Comparison of ENCODE assay signal across 1 cellular context in the genomic region with DNA sequence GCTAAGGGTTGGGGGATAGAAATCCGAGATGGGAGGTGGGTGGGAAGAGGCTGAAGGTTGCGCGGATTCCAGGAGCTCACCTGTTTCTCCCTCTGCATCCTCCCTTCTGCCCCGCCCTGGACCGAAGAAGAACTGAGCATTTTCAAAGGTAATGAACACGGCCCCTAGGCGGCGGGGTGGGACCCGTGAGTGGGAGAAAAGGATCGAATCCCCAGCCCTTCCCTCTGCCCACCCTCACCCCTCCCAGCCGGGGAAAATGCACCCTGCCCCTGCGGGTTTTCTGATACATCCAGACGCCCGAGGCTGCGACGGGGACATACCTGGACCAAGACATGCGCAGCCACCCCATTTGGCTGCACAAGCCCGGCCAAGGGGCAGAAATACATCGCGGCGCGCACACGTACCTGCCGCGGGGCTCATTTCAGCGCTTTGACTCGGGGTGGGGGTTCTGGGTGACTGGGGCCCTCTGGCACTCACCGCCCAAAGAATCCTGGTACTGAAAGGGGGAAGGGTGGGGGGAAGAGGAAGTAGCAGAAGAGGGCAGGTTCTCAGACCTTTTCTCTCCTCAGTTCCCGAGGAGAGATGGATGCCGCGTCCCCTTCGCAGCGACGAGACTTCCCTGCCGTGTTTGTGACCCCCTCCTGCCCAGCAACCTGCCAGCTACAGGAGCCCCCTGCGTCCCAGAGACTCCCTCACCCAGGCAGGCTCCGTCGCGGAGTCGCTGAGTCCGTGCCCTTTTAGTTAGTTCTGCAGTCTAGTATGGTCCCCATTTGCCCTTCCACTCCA.
A peak's percentile ranks its signal among the peaks of the same experiment; 100 is the strongest.
TF ChIP-seq lines count a peak whose summit lies in the region.

No MANE protein-coding gene starts in this region.

TF ChIP-seq in HepG2, 621 proteins besides CTCF, POLR2A, EP300 and RAD21:
- TF ChIP-seq ZNF883 (CRISPR knock-in tag; IDR thresholded peaks at IDR 0.05; ENCODE audit: not compliant biosample characterization): peak; percentile 48
- TF ChIP-seq SOX13 (IDR thresholded peaks at IDR 0.05): no peak
- TF ChIP-seq SOX13 (CRISPR knock-in tag; conservative IDR thresholded peaks at IDR 0.05 in 1 of 2, IDR thresholded peaks at IDR 0.05 in 1 of 2): no peak
- 0 out of 2 replicates have a peak, but pooled peaks have one; percentile 59 for TF ChIP-seq ZNF547 (CRISPR knock-in tag; IDR thresholded peaks at IDR 0.05)
- peak; percentile 33; the same call in 1 of the 2 replicates for TF ChIP-seq ZNF747 (CRISPR knock-in tag; IDR thresholded peaks at IDR 0.05; ENCODE audit: borderline replicate concordance)
- no peak for TF ChIP-seq IRX3 (CRISPR knock-in tag; IDR thresholded peaks at IDR 0.05; ENCODE audit: borderline replicate concordance, low read depth)
- no peak for TF ChIP-seq KLF6 (CRISPR knock-in tag; IDR thresholded peaks at IDR 0.05)
- 0 out of 2 replicates have a peak, but pooled peaks have one; percentile 13 for TF ChIP-seq FOXC1 (CRISPR knock-in tag; IDR thresholded peaks at IDR 0.05; ENCODE audit: borderline replicate concordance)
- no peak for TF ChIP-seq MTF1 (CRISPR knock-in tag; IDR thresholded peaks at IDR 0.05)
- TF ChIP-seq AKAP8 (CRISPR knock-in tag; IDR thresholded peaks at IDR 0.05): 0 out of 2 replicates have a peak, but pooled peaks have one; percentile 2
- TF ChIP-seq ZNF782 (CRISPR knock-in tag; IDR thresholded peaks at IDR 0.05; ENCODE audit: borderline replicate concordance): peak; percentile 78; the same call in 1 of the 2 replicates
- TF ChIP-seq SIN3B (IDR thresholded peaks at IDR 0.05; ENCODE audit: low read length): no peak
- TF ChIP-seq, protein P1, sequence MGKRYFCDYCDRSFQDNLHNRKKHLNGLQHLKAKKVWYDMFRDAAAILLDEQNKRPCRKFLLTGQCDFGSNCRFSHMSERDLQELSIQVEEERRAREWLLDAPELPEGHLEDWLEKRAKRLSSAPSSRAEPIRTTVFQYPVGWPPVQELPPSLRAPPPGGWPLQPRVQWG (CRISPR knock-in tag; IDR thresholded peaks at IDR 0.05; ENCODE audit: borderline replicate concordance, low read depth): no peak
- peak; percentile 46 for TF ChIP-seq XRCC5 (optimal IDR thresholded peaks at IDR 0.05; ENCODE audit: low read length)
- peak; percentile 22; the same call in 1 of the 2 replicates for TF ChIP-seq STAG1 (CRISPR knock-in tag; IDR thresholded peaks at IDR 0.05)
- 0 out of 2 replicates have a peak, but pooled peaks have one; percentile 23 for TF ChIP-seq ZNF230 (CRISPR knock-in tag; IDR thresholded peaks at IDR 0.05)
- 0 out of 2 replicates have a peak, but pooled peaks have one; percentile 63 for TF ChIP-seq ZNF34 (CRISPR knock-in tag; IDR thresholded peaks at IDR 0.05; ENCODE audit: borderline replicate concordance)
- TF ChIP-seq ZNF274 (CRISPR knock-in tag; IDR thresholded peaks at IDR 0.05): no peak
- 0 out of 2 replicates have a peak, but pooled peaks have one; percentile 27 for TF ChIP-seq HES4 (CRISPR knock-in tag; IDR thresholded peaks at IDR 0.05; ENCODE audit: borderline replicate concordance)
- 0 out of 2 replicates have a peak, but pooled peaks have one; percentile 68 for TF ChIP-seq PAWR (CRISPR knock-in tag; IDR thresholded peaks at IDR 0.05; ENCODE audit: borderline replicate concordance)
- no peak for TF ChIP-seq CENPX (CRISPR knock-in tag; IDR thresholded peaks at IDR 0.05)
- TF ChIP-seq ATF7 (IDR thresholded peaks at IDR 0.05): no peak
- 0 out of 2 replicates have a peak, but pooled peaks have one; percentile 10 for TF ChIP-seq ATF7 (CRISPR knock-in tag; IDR thresholded peaks at IDR 0.05)
- peak; percentile 14; the same call in 1 of the 2 replicates for TF ChIP-seq ZNF292 (CRISPR knock-in tag; IDR thresholded peaks at IDR 0.05; ENCODE audit: borderline replicate concordance, low read depth)
- TF ChIP-seq, protein P2, sequence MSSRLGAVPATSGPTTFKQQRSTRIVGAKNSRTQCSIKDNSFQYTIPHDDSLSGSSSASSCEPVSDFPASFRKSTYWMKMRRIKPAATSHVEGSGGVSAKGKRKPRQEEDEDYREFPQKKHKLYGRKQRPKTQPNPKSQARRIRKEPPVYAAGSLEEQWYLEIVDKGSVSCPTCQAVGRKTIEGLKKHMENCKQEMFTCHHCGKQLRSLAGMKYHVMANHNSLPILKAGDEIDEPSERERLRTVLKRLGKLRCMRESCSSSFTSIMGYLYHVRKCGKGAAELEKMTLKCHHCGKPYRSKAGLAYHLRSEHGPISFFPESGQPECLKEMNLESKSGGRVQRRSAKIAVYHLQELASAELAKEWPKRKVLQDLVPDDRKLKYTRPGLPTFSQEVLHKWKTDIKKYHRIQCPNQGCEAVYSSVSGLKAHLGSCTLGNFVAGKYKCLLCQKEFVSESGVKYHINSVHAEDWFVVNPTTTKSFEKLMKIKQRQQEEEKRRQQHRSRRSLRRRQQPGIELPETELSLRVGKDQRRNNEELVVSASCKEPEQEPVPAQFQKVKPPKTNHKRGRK (CRISPR knock-in tag; IDR thresholded peaks at IDR 0.05): 0 out of 2 replicates have a peak, but pooled peaks have one; percentile 23
- peak; percentile 6; the same call in 1 of the 2 replicates for TF ChIP-seq PHF21A (CRISPR knock-in tag; IDR thresholded peaks at IDR 0.05)
- TF ChIP-seq, protein P3, sequence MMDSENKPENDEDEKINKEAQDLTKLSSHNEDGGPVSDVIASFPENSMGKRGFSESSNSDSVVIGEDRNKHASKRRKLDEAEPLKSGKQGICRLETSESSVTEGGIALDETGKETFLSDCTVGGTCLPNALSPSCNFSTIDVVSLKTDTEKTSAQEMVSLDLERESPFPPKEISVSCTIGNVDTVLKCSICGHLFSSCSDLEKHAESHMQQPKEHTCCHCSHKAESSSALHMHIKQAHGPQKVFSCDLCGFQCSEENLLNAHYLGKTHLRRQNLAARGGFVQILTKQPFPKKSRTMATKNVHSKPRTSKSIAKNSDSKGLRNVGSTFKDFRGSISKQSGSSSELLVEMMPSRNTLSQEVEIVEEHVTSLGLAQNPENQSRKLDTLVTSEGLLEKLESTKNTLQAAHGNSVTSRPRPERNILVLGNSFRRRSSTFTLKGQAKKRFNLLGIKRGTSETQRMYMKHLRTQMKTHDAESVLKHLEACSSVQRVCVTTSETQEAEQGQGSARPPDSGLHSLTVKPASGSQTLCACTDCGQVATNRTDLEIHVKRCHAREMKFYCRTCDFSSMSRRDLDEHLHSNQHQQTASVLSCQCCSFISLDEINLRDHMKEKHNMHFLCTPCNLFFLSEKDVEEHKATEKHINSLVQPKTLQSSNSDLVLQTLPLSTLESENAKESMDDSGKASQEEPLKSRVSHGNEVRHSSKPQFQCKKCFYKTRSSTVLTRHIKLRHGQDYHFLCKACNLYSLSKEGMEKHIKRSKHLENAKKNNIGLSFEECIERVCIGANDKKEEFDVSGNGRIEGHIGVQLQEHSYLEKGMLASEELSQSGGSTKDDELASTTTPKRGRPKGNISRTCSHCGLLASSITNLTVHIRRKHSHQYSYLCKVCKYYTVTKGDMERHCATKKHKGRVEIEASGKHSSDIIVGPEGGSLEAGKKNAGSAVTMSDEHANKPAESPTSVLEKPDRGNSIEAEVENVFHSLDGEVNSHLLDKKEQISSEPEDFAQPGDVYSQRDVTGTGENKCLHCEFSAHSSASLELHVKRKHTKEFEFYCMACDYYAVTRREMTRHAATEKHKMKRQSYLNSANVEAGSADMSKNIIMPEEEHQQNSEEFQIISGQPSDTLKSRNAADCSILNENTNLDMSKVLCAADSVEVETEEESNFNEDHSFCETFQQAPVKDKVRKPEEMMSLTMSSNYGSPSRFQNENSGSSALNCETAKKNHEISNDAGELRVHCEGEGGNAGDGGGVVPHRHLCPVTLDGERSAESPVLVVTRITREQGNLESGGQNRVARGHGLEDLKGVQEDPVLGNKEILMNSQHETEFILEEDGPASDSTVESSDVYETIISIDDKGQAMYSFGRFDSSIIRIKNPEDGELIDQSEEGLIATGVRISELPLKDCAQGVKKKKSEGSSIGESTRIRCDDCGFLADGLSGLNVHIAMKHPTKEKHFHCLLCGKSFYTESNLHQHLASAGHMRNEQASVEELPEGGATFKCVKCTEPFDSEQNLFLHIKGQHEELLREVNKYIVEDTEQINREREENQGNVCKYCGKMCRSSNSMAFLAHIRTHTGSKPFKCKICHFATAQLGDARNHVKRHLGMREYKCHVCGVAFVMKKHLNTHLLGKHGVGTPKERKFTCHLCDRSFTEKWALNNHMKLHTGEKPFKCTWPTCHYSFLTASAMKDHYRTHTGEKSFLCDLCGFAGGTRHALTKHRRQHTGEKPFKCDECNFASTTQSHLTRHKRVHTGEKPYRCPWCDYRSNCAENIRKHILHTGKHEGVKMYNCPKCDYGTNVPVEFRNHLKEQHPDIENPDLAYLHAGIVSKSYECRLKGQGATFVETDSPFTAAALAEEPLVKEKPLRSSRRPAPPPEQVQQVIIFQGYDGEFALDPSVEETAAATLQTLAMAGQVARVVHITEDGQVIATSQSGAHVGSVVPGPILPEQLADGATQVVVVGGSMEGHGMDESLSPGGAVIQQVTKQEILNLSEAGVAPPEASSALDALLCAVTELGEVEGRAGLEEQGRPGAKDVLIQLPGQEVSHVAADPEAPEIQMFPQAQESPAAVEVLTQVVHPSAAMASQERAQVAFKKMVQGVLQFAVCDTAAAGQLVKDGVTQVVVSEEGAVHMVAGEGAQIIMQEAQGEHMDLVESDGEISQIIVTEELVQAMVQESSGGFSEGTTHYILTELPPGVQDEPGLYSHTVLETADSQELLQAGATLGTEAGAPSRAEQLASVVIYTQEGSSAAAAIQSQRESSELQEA (CRISPR knock-in tag; IDR thresholded peaks at IDR 0.05; ENCODE audit: not compliant biosample characterization): peak; percentile 16
- TF ChIP-seq ZNF136 (CRISPR knock-in tag; IDR thresholded peaks at IDR 0.05; ENCODE audit: low read depth): 0 out of 2 replicates have a peak, but pooled peaks have one; percentile 8
- TF ChIP-seq, protein P4, sequence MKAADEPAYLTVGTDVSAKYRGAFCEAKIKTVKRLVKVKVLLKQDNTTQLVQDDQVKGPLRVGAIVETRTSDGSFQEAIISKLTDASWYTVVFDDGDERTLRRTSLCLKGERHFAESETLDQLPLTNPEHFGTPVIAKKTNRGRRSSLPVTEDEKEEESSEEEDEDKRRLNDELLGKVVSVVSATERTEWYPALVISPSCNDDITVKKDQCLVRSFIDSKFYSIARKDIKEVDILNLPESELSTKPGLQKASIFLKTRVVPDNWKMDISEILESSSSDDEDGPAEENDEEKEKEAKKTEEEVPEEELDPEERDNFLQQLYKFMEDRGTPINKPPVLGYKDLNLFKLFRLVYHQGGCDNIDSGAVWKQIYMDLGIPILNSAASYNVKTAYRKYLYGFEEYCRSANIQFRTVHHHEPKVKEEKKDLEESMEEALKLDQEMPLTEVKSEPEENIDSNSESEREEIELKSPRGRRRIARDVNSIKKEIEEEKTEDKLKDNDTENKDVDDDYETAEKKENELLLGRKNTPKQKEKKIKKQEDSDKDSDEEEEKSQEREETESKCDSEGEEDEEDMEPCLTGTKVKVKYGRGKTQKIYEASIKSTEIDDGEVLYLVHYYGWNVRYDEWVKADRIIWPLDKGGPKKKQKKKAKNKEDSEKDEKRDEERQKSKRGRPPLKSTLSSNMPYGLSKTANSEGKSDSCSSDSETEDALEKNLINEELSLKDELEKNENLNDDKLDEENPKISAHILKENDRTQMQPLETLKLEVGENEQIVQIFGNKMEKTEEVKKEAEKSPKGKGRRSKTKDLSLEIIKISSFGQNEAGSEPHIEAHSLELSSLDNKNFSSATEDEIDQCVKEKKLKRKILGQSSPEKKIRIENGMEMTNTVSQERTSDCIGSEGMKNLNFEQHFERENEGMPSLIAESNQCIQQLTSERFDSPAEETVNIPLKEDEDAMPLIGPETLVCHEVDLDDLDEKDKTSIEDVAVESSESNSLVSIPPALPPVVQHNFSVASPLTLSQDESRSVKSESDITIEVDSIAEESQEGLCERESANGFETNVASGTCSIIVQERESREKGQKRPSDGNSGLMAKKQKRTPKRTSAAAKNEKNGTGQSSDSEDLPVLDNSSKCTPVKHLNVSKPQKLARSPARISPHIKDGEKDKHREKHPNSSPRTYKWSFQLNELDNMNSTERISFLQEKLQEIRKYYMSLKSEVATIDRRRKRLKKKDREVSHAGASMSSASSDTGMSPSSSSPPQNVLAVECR (CRISPR knock-in tag; IDR thresholded peaks at IDR 0.05; ENCODE audit: borderline replicate concordance): peak; percentile 10; the same call in 1 of the 2 replicates
